In the genomic region with DNA sequence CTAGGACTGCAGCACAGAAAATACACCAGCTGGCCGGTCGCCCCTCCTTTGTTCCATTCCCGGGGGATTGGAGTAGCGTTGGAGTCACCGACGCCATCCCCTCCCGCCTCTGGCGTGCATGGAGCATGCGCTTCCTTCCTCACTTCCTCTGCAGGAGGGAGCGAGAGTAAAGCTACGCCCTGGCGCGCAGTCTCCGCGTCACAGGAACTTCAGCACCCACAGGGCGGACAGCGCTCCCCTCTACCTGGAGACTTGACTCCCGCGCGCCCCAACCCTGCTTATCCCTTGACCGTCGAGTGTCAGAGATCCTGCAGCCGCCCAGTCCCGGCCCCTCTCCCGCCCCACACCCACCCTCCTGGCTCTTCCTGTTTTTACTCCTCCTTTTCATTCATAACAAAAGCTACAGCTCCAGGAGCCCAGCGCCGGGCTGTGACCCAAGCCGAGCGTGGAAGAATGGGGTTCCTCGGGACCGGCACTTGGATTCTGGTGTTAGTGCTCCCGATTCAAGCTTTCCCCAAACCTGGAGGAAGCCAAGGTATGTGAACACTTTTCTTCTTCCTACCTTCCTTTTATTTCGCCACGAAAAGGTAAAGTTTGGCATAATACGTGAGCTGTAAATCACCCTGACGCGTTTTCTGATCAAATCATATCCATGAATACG, we compare ENCODE assay signal across 8 cellular contexts. TPM values are rescaled to one million over a fixed set of nuclear protein-coding genes. Genes with fewer than 3 reads are reported as not detected.
A peak's percentile ranks its signal among the peaks of the same experiment; 100 is the strongest.
DNase-seq lines count a peak whose midpoint lies in the region; ATAC-seq and TF ChIP-seq lines count a peak whose summit lies in the region.

A gene (plus strand): TSS at position 201 of the 661 bp plus-strand sequence. CDS start 253 bp downstream, at position 454.

- H3K4me3 ChIP-seq in gastroesophageal sphincter (peak within 1 kb of the TSS in 1 of 2 donors; percentile 20), stomach (peak within 1 kb of the TSS in 3 of 4 donors; percentile 19 to 27 (median 21)), OCI-LY7 (ENCODE audit: low read depth, low read length, poor library complexity, severe bottlenecking) (no peak within 1 kb of the TSS)

- no peak within 1 kb of the TSS for H2AFZ ChIP-seq in OCI-LY7 (ENCODE audit: low read length)

- intact Hi-C loops in stomach (cut with DNase I; ENCODE audit: low total_unique reads) (no loop called here), OCI-LY7 (cut with micrococcal nuclease; ENCODE audit: unreplicated experiment) (no loop called here)

- POLR2A ChIA-PET in RWPE1 (lab: Yijun Ruan, JAX; ENCODE audit: low non-redundant PET) = no interaction called here
- POLR2A ChIA-PET in OCI-LY7 (lab: Charles Lee) = no interaction called here

- TF ChIP-seq POLR2A in gastroesophageal sphincter (IDR thresholded peaks at IDR 0.05) = no peak
- TF ChIP-seq POLR2A in stomach (IDR thresholded peaks at IDR 0.05) = no peak

- peak within 1 kb of the TSS; percentile 78 for H3K4me3 Mint-ChIP-seq in neural crest cell

- H3K27ac Mint-ChIP-seq in neural crest cell (ENCODE audit: unreplicated experiment) = peak within 1 kb of the TSS; percentile 83

- no peak for TF ChIP-seq CTCF in RWPE1 (conservative IDR thresholded peaks at IDR 0.05; ENCODE audit: low read depth)
- TF ChIP-seq CTCF in gastroesophageal sphincter (IDR thresholded peaks at IDR 0.05) = no peak
- no peak for TF ChIP-seq CTCF in neural crest cell (conservative IDR thresholded peaks at IDR 0.05)
- TF ChIP-seq CTCF in stomach (IDR thresholded peaks at IDR 0.05) = no peak
- TF ChIP-seq CTCF in OCI-LY7 (conservative IDR thresholded peaks at IDR 0.05; ENCODE audit: low read length) = no peak

- no peaks in the 10 kb centered on the region for H3K36me3 Mint-ChIP-seq in neural crest cell (ENCODE audit: low read depth)

- H3K27me3 ChIP-seq in gastroesophageal sphincter (peaks cover 46% of the 10 kb centered on the region), stomach (peaks cover 0 to 51% (median 17%) of the 10 kb centered on the region in 3 donors)

- H3K4me2 ChIP-seq in OCI-LY7 (ENCODE audit: low read length) = no peak within 1 kb of the TSS

- peaks cover 17% of the 10 kb centered on the region for H3K4me1 Mint-ChIP-seq in neural crest cell

- peak; percentile 66 for ATAC-seq in gastroesophageal sphincter

- no peaks in the 10 kb centered on the region for H3K79me2 ChIP-seq in OCI-LY7 (ENCODE audit: insufficient read depth, low read depth, low read length)

- no peaks in the 10 kb centered on the region for H3K9me3 Mint-ChIP-seq in neural crest cell

- no peaks in the 10 kb centered on the region for H3K9me3 ChIP-seq in gastroesophageal sphincter
- no peaks in the 10 kb centered on the region for H3K9me3 ChIP-seq in stomach
- H3K9me3 ChIP-seq in OCI-LY7 (ENCODE audit: low read length) = no peaks in the 10 kb centered on the region

- no peaks in the 10 kb centered on the region for H3K36me3 ChIP-seq in gastroesophageal sphincter
- no peaks in the 10 kb centered on the region for H3K36me3 ChIP-seq in stomach
- H3K36me3 ChIP-seq in OCI-LY7 (ENCODE audit: insufficient read depth, low read length) = no peaks in the 10 kb centered on the region

- WGBS in gastroesophageal sphincter (ENCODE audit: low coverage in 1 of 2), 2 donors = 4% methylated on average over 20 to 21 of the region's 38 CpGs
- 2 to 7% (median 6%) methylated on average over 37 to 38 of the region's 38 CpGs for WGBS in stomach, 5 donors

- CTCF ChIA-PET in RWPE1 (lab: Yijun Ruan, JAX) (interaction anchor here (0.6 to 0.7 kb wide), 3 partner anchors 133 to 1536 kb away, joined by 3 to 4 read pairs (median 4); no protein-coding TSS in a partner anchor), OCI-LY7 (lab: Charles Lee; ENCODE audit: unreplicated experiment) (no interaction called here)

- TF ChIP-seq EP300 in gastroesophageal sphincter (IDR thresholded peaks at IDR 0.05) (no peak), stomach (IDR thresholded peaks at IDR 0.05) (no peak)

- DNase-seq in CD1c-positive myeloid dendritic cell (ENCODE audit: extremely low spot score) (peak; percentile 83), HuH-7 (ENCODE audit: low spot score) (peak; percentile 60), RWPE1 (ENCODE audit: low spot score) (peak; percentile 67), neural crest cell (ENCODE audit: low read depth, low spot score) (peak; percentile 86), stomach (peak; percentile 81), OCI-LY7 (ENCODE audit: low spot score) (no peak)
- DNase-seq in activated naive CD4-positive, alpha-beta T cell (lab: John Stamatoyannopoulos, UW) = peak; percentile 7 to 50 (median 16)

- H3K27ac ChIP-seq in RWPE1 (no peak within 1 kb of the TSS), gastroesophageal sphincter (no peak within 1 kb of the TSS), stomach (no peak within 1 kb of the TSS), OCI-LY7 (ENCODE audit: low read depth, low read length, poor library complexity, severe bottlenecking) (no peak within 1 kb of the TSS)

- H3K4me1 ChIP-seq in gastroesophageal sphincter = peaks cover 0 to 9% (median 0%) of the 10 kb centered on the region in 3 donors
- H3K4me1 ChIP-seq in stomach = peaks cover 0 to 10% (median 7%) of the 10 kb centered on the region in 4 donors
- H3K4me1 ChIP-seq in OCI-LY7 (ENCODE audit: insufficient read depth, low read length, poor library complexity, severe bottlenecking) = no peaks in the 10 kb centered on the region

- H3K9me2 ChIP-seq in OCI-LY7 (ENCODE audit: insufficient read depth, low read length) = no peaks in the 10 kb centered on the region

- no peaks in the 10 kb centered on the region for H4K20me1 ChIP-seq in OCI-LY7 (ENCODE audit: insufficient read depth, low read length)

- peaks cover 61% of the 10 kb centered on the region for H3K27me3 Mint-ChIP-seq in neural crest cell (ENCODE audit: low read depth)

- no TSS peak for BruUV-seq in OCI-LY7 (replicated peaks; lab: Mats Ljungman, UMichigan)

RNA-seq across cellular contexts. Expression of the gene that starts here (rescaled TPM):
- under 1 TPM in 3 of 4 donors, not detected in 1; 0.31 to 0.54 (median 0.54) TPM for total RNA-seq in gastroesophageal sphincter
- total RNA-seq in neural crest cell = 7.5 and 8.1 TPM in 2 replicates
- total RNA-seq in stomach = 1 to 10 TPM in 1 of 5 donors, under 1 TPM in 1, not detected in 3; 0.43 to 2.4 TPM
- polyA plus RNA-seq in stomach = under 1 TPM; 0.31 to 0.93 (median 0.88) TPM
- total RNA-seq in OCI-LY7 (2014; rRNA removed; shearing (Covaris generic)) = not detected in 2 replicates
- total RNA-seq in OCI-LY7 (2022) = not detected in 2 replicates

Comparison
In these comparisons a context has a peak if more than half of its experiments do, and no peak if none do; other contexts are left out.
1. Peak in ATAC-seq in gastroesophageal sphincter; RNA of the gene not detected or under 1 TPM.